In genomic region chr11:78192223-78192719, GRCh38 we compare ENCODE assay signal across 1 cellular context.
TF ChIP-seq lines count a peak whose summit lies in the region.

No MANE protein-coding gene starts in this region.

TF ChIP-seq in HepG2, 621 proteins besides CTCF, POLR2A, EP300 and RAD21 (continued from another document):
- 0 out of 2 replicates have a peak, but pooled peaks have one; percentile 14 for TF ChIP-seq ARID5B (CRISPR knock-in tag; IDR thresholded peaks at IDR 0.05)
- TF ChIP-seq ZBTB25 (CRISPR knock-in tag; IDR thresholded peaks at IDR 0.05), result no peak
- TF ChIP-seq, protein P1, sequence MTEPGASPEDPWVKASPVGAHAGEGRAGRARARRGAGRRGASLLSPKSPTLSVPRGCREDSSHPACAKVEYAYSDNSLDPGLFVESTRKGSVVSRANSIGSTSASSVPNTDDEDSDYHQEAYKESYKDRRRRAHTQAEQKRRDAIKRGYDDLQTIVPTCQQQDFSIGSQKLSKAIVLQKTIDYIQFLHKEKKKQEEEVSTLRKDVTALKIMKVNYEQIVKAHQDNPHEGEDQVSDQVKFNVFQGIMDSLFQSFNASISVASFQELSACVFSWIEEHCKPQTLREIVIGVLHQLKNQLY (CRISPR knock-in tag; IDR thresholded peaks at IDR 0.05), result no peak
- TF ChIP-seq, protein P2, sequence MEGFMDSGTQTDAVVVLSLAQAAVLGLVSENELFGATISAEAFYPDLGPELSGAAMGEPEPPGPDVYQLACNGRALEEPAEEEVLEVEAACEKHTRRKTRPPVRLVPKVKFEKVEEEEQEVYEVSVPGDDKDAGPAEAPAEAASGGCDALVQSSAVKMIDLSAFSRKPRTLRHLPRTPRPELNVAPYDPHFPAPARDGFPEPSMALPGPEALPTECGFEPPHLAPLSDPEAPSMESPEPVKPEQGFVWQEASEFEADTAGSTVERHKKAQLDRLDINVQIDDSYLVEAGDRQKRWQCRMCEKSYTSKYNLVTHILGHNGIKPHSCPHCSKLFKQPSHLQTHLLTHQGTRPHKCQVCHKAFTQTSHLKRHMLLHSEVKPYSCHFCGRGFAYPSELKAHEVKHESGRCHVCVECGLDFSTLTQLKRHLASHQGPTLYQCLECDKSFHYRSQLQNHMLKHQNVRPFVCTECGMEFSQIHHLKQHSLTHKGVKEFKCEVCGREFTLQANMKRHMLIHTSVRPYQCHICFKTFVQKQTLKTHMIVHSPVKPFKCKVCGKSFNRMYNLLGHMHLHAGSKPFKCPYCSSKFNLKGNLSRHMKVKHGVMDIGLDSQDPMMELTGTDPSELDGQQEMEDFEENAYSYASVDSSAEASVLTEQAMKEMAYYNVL (CRISPR knock-in tag; IDR thresholded peaks at IDR 0.05; ENCODE audit: borderline replicate concordance), result no peak
- no peak for TF ChIP-seq ZNF501 (CRISPR knock-in tag; IDR thresholded peaks at IDR 0.05)
- no peak for TF ChIP-seq ZNF17 (CRISPR knock-in tag; IDR thresholded peaks at IDR 0.05)
- no peak for TF ChIP-seq NFIB (CRISPR knock-in tag; IDR thresholded peaks at IDR 0.05; ENCODE audit: borderline replicate concordance)
- no peak for TF ChIP-seq MXD4 (CRISPR knock-in tag; IDR thresholded peaks at IDR 0.05)
- TF ChIP-seq, protein P3, sequence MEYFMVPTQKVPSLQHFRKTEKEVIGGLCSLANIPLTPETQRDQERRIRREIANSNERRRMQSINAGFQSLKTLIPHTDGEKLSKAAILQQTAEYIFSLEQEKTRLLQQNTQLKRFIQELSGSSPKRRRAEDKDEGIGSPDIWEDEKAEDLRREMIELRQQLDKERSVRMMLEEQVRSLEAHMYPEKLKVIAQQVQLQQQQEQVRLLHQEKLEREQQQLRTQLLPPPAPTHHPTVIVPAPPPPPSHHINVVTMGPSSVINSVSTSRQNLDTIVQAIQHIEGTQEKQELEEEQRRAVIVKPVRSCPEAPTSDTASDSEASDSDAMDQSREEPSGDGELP (IDR thresholded peaks at IDR 0.05; ENCODE audit: borderline replicate concordance, low read depth), result peak; percentile 24; the same call in 1 of the 2 replicates
- TF ChIP-seq ZNF672 (CRISPR knock-in tag; IDR thresholded peaks at IDR 0.05), result no peak
- TF ChIP-seq USF2 (IDR thresholded peaks at IDR 0.05; ENCODE audit: low read depth, low read length), result no peak
- TF ChIP-seq USF2 (CRISPR knock-in tag; IDR thresholded peaks at IDR 0.05; ENCODE audit: borderline replicate concordance), result no peak
- no peak for TF ChIP-seq ZNF432 (CRISPR knock-in tag; IDR thresholded peaks at IDR 0.05; ENCODE audit: borderline replicate concordance)
- no peak for TF ChIP-seq LCORL (IDR thresholded peaks at IDR 0.05)
- no peak for TF ChIP-seq LCORL (CRISPR knock-in tag; IDR thresholded peaks at IDR 0.05)
- no peak for TF ChIP-seq ZNF20 (CRISPR knock-in tag; IDR thresholded peaks at IDR 0.05)
- peak; percentile 24; the same call in 1 of the 2 replicates for TF ChIP-seq RFX1 (IDR thresholded peaks at IDR 0.05)
- TF ChIP-seq TCF7 (IDR thresholded peaks at IDR 0.05; ENCODE audit: low read depth), result no peak
- no peak for TF ChIP-seq ZNF451 (CRISPR knock-in tag; IDR thresholded peaks at IDR 0.05)
- TF ChIP-seq HNRNPUL1 (IDR thresholded peaks at IDR 0.05; ENCODE audit: low read depth, low read length), result no peak
- peak; percentile 43; the same call in 1 of the 2 replicates for TF ChIP-seq SAP130 (CRISPR knock-in tag; IDR thresholded peaks at IDR 0.05; ENCODE audit: low read depth)
- TF ChIP-seq E2F1 (CRISPR knock-in tag; IDR thresholded peaks at IDR 0.05), result no peak
- no peak for TF ChIP-seq NRL (CRISPR knock-in tag; IDR thresholded peaks at IDR 0.05; ENCODE audit: borderline replicate concordance)
- no peak for TF ChIP-seq ZNF598 (CRISPR knock-in tag; IDR thresholded peaks at IDR 0.05; ENCODE audit: borderline replicate concordance)
- TF ChIP-seq FIP1L1 (IDR thresholded peaks at IDR 0.05; ENCODE audit: borderline replicate concordance, insufficient read depth, low read depth, low read length), result no peak
- 0 out of 2 replicates have a peak, but pooled peaks have one; percentile 21 for TF ChIP-seq SALL1 (CRISPR knock-in tag; IDR thresholded peaks at IDR 0.05)
- no peak for TF ChIP-seq SP2 (CRISPR knock-in tag; IDR thresholded peaks at IDR 0.05)
- no peak for TF ChIP-seq ZNF251 (CRISPR knock-in tag; IDR thresholded peaks at IDR 0.05)
- 0 out of 2 replicates have a peak, but pooled peaks have one; percentile 2 for TF ChIP-seq THAP11 (CRISPR knock-in tag; IDR thresholded peaks at IDR 0.05)
- TF ChIP-seq, protein P4, sequence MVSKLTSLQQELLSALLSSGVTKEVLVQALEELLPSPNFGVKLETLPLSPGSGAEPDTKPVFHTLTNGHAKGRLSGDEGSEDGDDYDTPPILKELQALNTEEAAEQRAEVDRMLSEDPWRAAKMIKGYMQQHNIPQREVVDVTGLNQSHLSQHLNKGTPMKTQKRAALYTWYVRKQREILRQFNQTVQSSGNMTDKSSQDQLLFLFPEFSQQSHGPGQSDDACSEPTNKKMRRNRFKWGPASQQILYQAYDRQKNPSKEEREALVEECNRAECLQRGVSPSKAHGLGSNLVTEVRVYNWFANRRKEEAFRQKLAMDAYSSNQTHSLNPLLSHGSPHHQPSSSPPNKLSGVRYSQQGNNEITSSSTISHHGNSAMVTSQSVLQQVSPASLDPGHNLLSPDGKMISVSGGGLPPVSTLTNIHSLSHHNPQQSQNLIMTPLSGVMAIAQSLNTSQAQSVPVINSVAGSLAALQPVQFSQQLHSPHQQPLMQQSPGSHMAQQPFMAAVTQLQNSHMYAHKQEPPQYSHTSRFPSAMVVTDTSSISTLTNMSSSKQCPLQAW (CRISPR knock-in tag; IDR thresholded peaks at IDR 0.05), result peak; percentile 19; the same call in 1 of the 2 replicates
- TF ChIP-seq, protein P5, sequence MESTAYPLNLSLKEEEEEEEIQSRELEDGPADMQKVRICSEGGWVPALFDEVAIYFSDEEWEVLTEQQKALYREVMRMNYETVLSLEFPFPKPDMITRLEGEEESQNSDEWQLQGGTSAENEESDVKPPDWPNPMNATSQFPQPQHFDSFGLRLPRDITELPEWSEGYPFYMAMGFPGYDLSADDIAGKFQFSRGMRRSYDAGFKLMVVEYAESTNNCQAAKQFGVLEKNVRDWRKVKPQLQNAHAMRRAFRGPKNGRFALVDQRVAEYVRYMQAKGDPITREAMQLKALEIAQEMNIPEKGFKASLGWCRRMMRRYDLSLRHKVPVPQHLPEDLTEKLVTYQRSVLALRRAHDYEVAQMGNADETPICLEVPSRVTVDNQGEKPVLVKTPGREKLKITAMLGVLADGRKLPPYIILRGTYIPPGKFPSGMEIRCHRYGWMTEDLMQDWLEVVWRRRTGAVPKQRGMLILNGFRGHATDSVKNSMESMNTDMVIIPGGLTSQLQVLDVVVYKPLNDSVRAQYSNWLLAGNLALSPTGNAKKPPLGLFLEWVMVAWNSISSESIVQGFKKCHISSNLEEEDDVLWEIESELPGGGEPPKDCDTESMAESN (CRISPR knock-in tag; conservative IDR thresholded peaks at IDR 0.05), result no peak
- no peak for TF ChIP-seq ZNF101 (CRISPR knock-in tag; IDR thresholded peaks at IDR 0.05; ENCODE audit: borderline replicate concordance, low read depth)
- peak; percentile 12; the same call in 1 of the 3 replicates for TF ChIP-seq MXI1 (IDR thresholded peaks at IDR 0.05; ENCODE audit: borderline replicate concordance, low read depth, low read length)
- TF ChIP-seq ZNF678 (CRISPR knock-in tag; IDR thresholded peaks at IDR 0.05), result no peak
- TF ChIP-seq ZNF180 (CRISPR knock-in tag; IDR thresholded peaks at IDR 0.05; ENCODE audit: borderline replicate concordance, low read depth), result no peak
- TF ChIP-seq MIXL1 (CRISPR knock-in tag; IDR thresholded peaks at IDR 0.05), result no peak
- TF ChIP-seq ZNF614 (CRISPR knock-in tag; IDR thresholded peaks at IDR 0.05; ENCODE audit: borderline replicate concordance), result no peak
